In the genomic region with DNA sequence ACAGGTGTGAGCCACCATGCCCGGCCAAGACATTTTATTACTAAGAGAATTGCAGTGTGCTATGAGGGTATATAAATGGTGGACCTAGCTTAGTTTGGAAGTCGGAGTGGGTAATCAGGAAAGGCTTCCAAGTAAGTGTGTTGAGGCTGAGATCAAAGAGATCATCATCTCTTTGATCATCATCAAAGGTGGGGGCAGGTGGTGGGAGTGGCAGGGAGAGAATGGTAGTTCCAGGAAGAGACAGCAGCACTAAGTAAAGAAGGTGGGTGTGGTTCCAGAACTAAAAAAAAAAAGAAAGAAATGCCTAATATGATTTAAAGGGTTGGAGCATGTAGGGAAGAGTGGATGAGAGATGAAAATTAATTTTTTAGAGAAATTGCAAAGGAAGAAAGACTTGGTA, we compare ENCODE assay signal across 17 cellular contexts. TPM values are rescaled to one million over a fixed set of nuclear protein-coding genes. Genes with fewer than 3 reads are reported as not detected.
DNase-seq lines count a peak whose midpoint lies in the region; ATAC-seq and TF ChIP-seq lines count a peak whose summit lies in the region.
"Had no signal": no experiment of that assay in that cellular context is flagged by ENCODE, and none has a peak within 500 bp of the region (broad histone marks: within the 10 kb centered on the region; RNA-seq: fewer than 3 reads in every experiment).

No MANE protein-coding gene starts in this region.

- TF ChIP-seq CTCF in dorsolateral prefrontal cortex (IDR thresholded peaks at IDR 0.05 in 54 of 56, conservative IDR thresholded peaks at IDR 0.05 in 2 of 56; ENCODE audit: low read depth in 1 of 56, partially characterized antibody in 56 of 56) (no peak), CD14-positive monocyte (IDR thresholded peaks at IDR 0.05) (no peak)

- DNase-seq in T-helper 2 cell treated with Interferon-gamma antibody and Interleukin-4, amounts not matched to agents 5 μg/mL and 100 μg/mL, for 36 hours (ENCODE audit: low spot score), result no peak
- DNase-seq in T-helper 2 cell, result no peak
- no peak for DNase-seq in activated naive CD8-positive, alpha-beta T cell treated with anti-CD3 and anti-CD28 coated beads, Interleukin-2, amount 10 ng/mL, durations not matched to agents 7 days and 5 days
- DNase-seq in activated naive CD8-positive, alpha-beta T cell treated with anti-CD3 and anti-CD28 coated beads, Interleukin-2, amount 50 U/mL, for 24 hours, result no peak
- no peak for DNase-seq in dorsolateral prefrontal cortex
- DNase-seq in CD14-positive monocyte (ENCODE audit: low spot score), result no peak
- no peak for DNase-seq in activated CD4-positive, alpha-beta memory T cell treated with anti-CD3 and anti-CD28 coated beads for 36 hours
- no peak for DNase-seq in OCI-M2 (lab: John Stamatoyannopoulos, UW; ENCODE audit: unreplicated experiment)
- DNase-seq: 8988T, AML-193, Calu3, DMS 273 treated with DMSO at 0.1 percent for 48 hours, H7 had no signal

- CTCF ChIA-PET in activated CD4-positive, alpha-beta memory T cell treated with anti-CD3 and anti-CD28 coated beads for 36 hours (lab: Charles Lee), result interaction anchor here (0.9 kb wide), 1 partner anchor 93 kb away, joined by 3 read pairs; no protein-coding TSS in a partner anchor

- POLR2A ChIA-PET in activated naive CD8-positive, alpha-beta T cell treated with anti-CD3 and anti-CD28 coated beads, Interleukin-2, amount 10 ng/mL, durations not matched to agents 7 days and 5 days (lab: Charles Lee), result interaction anchor here (0.6 kb wide), 1 partner anchor 212 kb away, joined by 3 read pairs; no protein-coding TSS in a partner anchor
- POLR2A ChIA-PET in activated CD4-positive, alpha-beta memory T cell treated with anti-CD3 and anti-CD28 coated beads for 36 hours (lab: Charles Lee), result no interaction called here

- H3K27ac ChIP-seq in dorsolateral prefrontal cortex, result peak overlapping the region in 51 of 59 donors; percentile 21 to 94 (median 82)
- H3K27ac ChIP-seq: BLaER1 had no signal

- no peak overlapping the region for H3K4me3 ChIP-seq in dorsolateral prefrontal cortex
- H3K4me3 ChIP-seq: BLaER1, GM12878, GM23338 had no signal

- H3K27ac Mint-ChIP-seq in T-helper 2 cell treated with Interferon-gamma antibody and Interleukin-4, amounts not matched to agents 5 μg/mL and 100 μg/mL, for 36 hours, result peak overlapping the region; percentile 49
- H3K27ac Mint-ChIP-seq in activated naive CD8-positive, alpha-beta T cell treated with anti-CD3 and anti-CD28 coated beads, Interleukin-2, amount 10 ng/mL, durations not matched to agents 7 days and 5 days, result peak overlapping the region; percentile 5
- no peak overlapping the region for H3K27ac Mint-ChIP-seq in activated naive CD8-positive, alpha-beta T cell treated with anti-CD3 and anti-CD28 coated beads, Interleukin-2, amount 50 U/mL, for 24 hours
- no peak overlapping the region for H3K27ac Mint-ChIP-seq in CD14-positive monocyte
- H3K27ac Mint-ChIP-seq in activated CD4-positive, alpha-beta memory T cell treated with anti-CD3 and anti-CD28 coated beads for 36 hours, result no peak overlapping the region
- H3K27ac Mint-ChIP-seq: CD4-positive, CD25-positive, alpha-beta regulatory T cell; GM23338 had no signal

- H3K9me3 Mint-ChIP-seq in T-helper 2 cell treated with Interferon-gamma antibody and Interleukin-4, amounts not matched to agents 5 μg/mL and 100 μg/mL, for 36 hours, result no peaks in the 10 kb centered on the region
- no peaks in the 10 kb centered on the region for H3K9me3 Mint-ChIP-seq in activated naive CD8-positive, alpha-beta T cell treated with anti-CD3 and anti-CD28 coated beads, Interleukin-2, amount 10 ng/mL, durations not matched to agents 7 days and 5 days
- no peaks in the 10 kb centered on the region for H3K9me3 Mint-ChIP-seq in activated naive CD8-positive, alpha-beta T cell treated with anti-CD3 and anti-CD28 coated beads, Interleukin-2, amount 50 U/mL, for 24 hours
- no peaks in the 10 kb centered on the region for H3K9me3 Mint-ChIP-seq in CD14-positive monocyte
- H3K9me3 Mint-ChIP-seq in activated CD4-positive, alpha-beta memory T cell treated with anti-CD3 and anti-CD28 coated beads for 36 hours, result no peaks in the 10 kb centered on the region
- H3K9me3 Mint-ChIP-seq: GM23338 had no signal

- H3K4me1 Mint-ChIP-seq in T-helper 2 cell treated with Interferon-gamma antibody and Interleukin-4, amounts not matched to agents 5 μg/mL and 100 μg/mL, for 36 hours (ENCODE audit: low read depth), result peaks cover 42% of the 10 kb centered on the region
- peaks cover 33% of the 10 kb centered on the region for H3K4me1 Mint-ChIP-seq in activated naive CD8-positive, alpha-beta T cell treated with anti-CD3 and anti-CD28 coated beads, Interleukin-2, amount 10 ng/mL, durations not matched to agents 7 days and 5 days
- H3K4me1 Mint-ChIP-seq in activated naive CD8-positive, alpha-beta T cell treated with anti-CD3 and anti-CD28 coated beads, Interleukin-2, amount 50 U/mL, for 24 hours, result peaks cover 10% of the 10 kb centered on the region
- peaks cover 1% of the 10 kb centered on the region for H3K4me1 Mint-ChIP-seq in CD14-positive monocyte
- H3K4me1 Mint-ChIP-seq in activated CD4-positive, alpha-beta memory T cell treated with anti-CD3 and anti-CD28 coated beads for 36 hours (ENCODE audit: low read depth), result peaks cover 17% of the 10 kb centered on the region

- peaks cover 10% of the 10 kb centered on the region for H3K27me3 Mint-ChIP-seq in T-helper 2 cell treated with Interferon-gamma antibody and Interleukin-4, amounts not matched to agents 5 μg/mL and 100 μg/mL, for 36 hours (ENCODE audit: low read depth)
- H3K27me3 Mint-ChIP-seq in activated naive CD8-positive, alpha-beta T cell treated with anti-CD3 and anti-CD28 coated beads, Interleukin-2, amount 10 ng/mL, durations not matched to agents 7 days and 5 days, result peaks cover 5% of the 10 kb centered on the region
- H3K27me3 Mint-ChIP-seq in activated naive CD8-positive, alpha-beta T cell treated with anti-CD3 and anti-CD28 coated beads, Interleukin-2, amount 50 U/mL, for 24 hours, result no peaks in the 10 kb centered on the region
- peaks cover 0 to 3% (median 1%) of the 10 kb centered on the region in 3 donors for H3K27me3 Mint-ChIP-seq in CD14-positive monocyte (ENCODE audit: low read depth in 3 of 3)
- H3K27me3 Mint-ChIP-seq in activated CD4-positive, alpha-beta memory T cell treated with anti-CD3 and anti-CD28 coated beads for 36 hours, result no peaks in the 10 kb centered on the region

- intact Hi-C loops in dorsolateral prefrontal cortex (cut with DNase I) (no loop called here), CD14-positive monocyte (cut with micrococcal nuclease) (no loop called here)
- intact Hi-C loops in activated CD4-positive, alpha-beta memory T cell treated with anti-CD3 and anti-CD28 coated beads for 36 hours (cut with micrococcal nuclease), result no loop called here

- peak; percentile 70 for ATAC-seq in activated naive CD8-positive, alpha-beta T cell treated with anti-CD3 and anti-CD28 coated beads, Interleukin-2, amount 10 ng/mL, durations not matched to agents 7 days and 5 days (ENCODE audit: low read depth)
- no peak for ATAC-seq in activated naive CD8-positive, alpha-beta T cell treated with anti-CD3 and anti-CD28 coated beads, Interleukin-2, amount 50 U/mL, for 24 hours
- ATAC-seq: GM12878, GM23338 had no signal

- H3K36me3 Mint-ChIP-seq in T-helper 2 cell treated with Interferon-gamma antibody and Interleukin-4, amounts not matched to agents 5 μg/mL and 100 μg/mL, for 36 hours (ENCODE audit: low read depth), result peaks cover 4% of the 10 kb centered on the region
- peaks cover 7% of the 10 kb centered on the region for H3K36me3 Mint-ChIP-seq in activated naive CD8-positive, alpha-beta T cell treated with anti-CD3 and anti-CD28 coated beads, Interleukin-2, amount 10 ng/mL, durations not matched to agents 7 days and 5 days
- no peaks in the 10 kb centered on the region for H3K36me3 Mint-ChIP-seq in activated naive CD8-positive, alpha-beta T cell treated with anti-CD3 and anti-CD28 coated beads, Interleukin-2, amount 50 U/mL, for 24 hours (ENCODE audit: low read depth)
- H3K36me3 Mint-ChIP-seq in CD14-positive monocyte, result no peaks in the 10 kb centered on the region
- H3K36me3 Mint-ChIP-seq in activated CD4-positive, alpha-beta memory T cell treated with anti-CD3 and anti-CD28 coated beads for 36 hours, result no peaks in the 10 kb centered on the region
- H3K36me3 Mint-ChIP-seq: CD4-positive, CD25-positive, alpha-beta regulatory T cell had no signal

- peak overlapping the region; percentile 71 for H3K4me3 Mint-ChIP-seq in T-helper 2 cell treated with Interferon-gamma antibody and Interleukin-4, amounts not matched to agents 5 μg/mL and 100 μg/mL, for 36 hours
- peak overlapping the region; percentile 34 for H3K4me3 Mint-ChIP-seq in activated naive CD8-positive, alpha-beta T cell treated with anti-CD3 and anti-CD28 coated beads, Interleukin-2, amount 10 ng/mL, durations not matched to agents 7 days and 5 days
- H3K4me3 Mint-ChIP-seq in activated naive CD8-positive, alpha-beta T cell treated with anti-CD3 and anti-CD28 coated beads, Interleukin-2, amount 50 U/mL, for 24 hours, result no peak overlapping the region
- H3K4me3 Mint-ChIP-seq in CD14-positive monocyte, result no peak overlapping the region
- H3K4me3 Mint-ChIP-seq in activated CD4-positive, alpha-beta memory T cell treated with anti-CD3 and anti-CD28 coated beads for 36 hours, result no peak overlapping the region
- H3K4me3 Mint-ChIP-seq: GM23338 had no signal

- no peaks in the 10 kb centered on the region for H3K27me3 ChIP-seq in dorsolateral prefrontal cortex
- H3K27me3 ChIP-seq: BLaER1 had no signal

RNA-seq across cellular contexts. Expression of a gene that starts 14.7 kb away (rescaled TPM):
- 1 to 10 TPM; 6.1 TPM for total RNA-seq in activated naive CD8-positive, alpha-beta T cell treated with anti-CD3 and anti-CD28 coated beads, Interleukin-2, amount 10 ng/mL, durations not matched to agents 7 days and 5 days
- 100 to 1,000 TPM in 73 of 120 experiments, 10 to 100 TPM in 47; 45.6 to 158 (median 109) TPM for total RNA-seq in dorsolateral prefrontal cortex
- polyA plus RNA-seq in CD14-positive monocyte, result 1 to 10 TPM; 1.9 to 2.3 TPM
- total RNA-seq in activated CD4-positive, alpha-beta memory T cell treated with anti-CD3 and anti-CD28 coated beads for 36 hours, result 1 to 10 TPM; 1.8 to 3.7 TPM

RNA-seq across cellular contexts. Expression of a gene that starts 48.1 kb away (rescaled TPM):
- total RNA-seq in activated naive CD8-positive, alpha-beta T cell treated with anti-CD3 and anti-CD28 coated beads, Interleukin-2, amount 10 ng/mL, durations not matched to agents 7 days and 5 days, result 10 to 100 TPM; 30.0 to 31.0 TPM
- total RNA-seq in dorsolateral prefrontal cortex, result 100 to 1,000 TPM in 1 of 120 experiments, 10 to 100 TPM in 91, 1 to 10 TPM in 28; 3.0 to 100 (median 19.1) TPM
- 10 to 100 TPM in 1 of 2 donors, 1 to 10 TPM in 1; 3.2 to 10.4 TPM for polyA plus RNA-seq in CD14-positive monocyte
- total RNA-seq in activated CD4-positive, alpha-beta memory T cell treated with anti-CD3 and anti-CD28 coated beads for 36 hours, result 10 to 100 TPM; 13.1 to 15.8 TPM

Comparison
In these comparisons a context has a peak if more than half of its experiments do, and no peak if none do; other contexts are left out.
1. H3K27ac Mint-ChIP-seq: peak in T-helper 2 cell treated with Interferon-gamma antibody and Interleukin-4, amounts not matched to agents 5 μg/mL and 100 μg/mL, for 36 hours (single experiment) and activated naive CD8-positive, alpha-beta T cell treated with anti-CD3 and anti-CD28 coated beads, Interleukin-2, amount 10 ng/mL, durations not matched to agents 7 days and 5 days (single experiment); none in activated naive CD8-positive, alpha-beta T cell treated with anti-CD3 and anti-CD28 coated beads, Interleukin-2, amount 50 U/mL, for 24 hours (single experiment), CD14-positive monocyte (0 of 7) and activated CD4-positive, alpha-beta memory T cell treated with anti-CD3 and anti-CD28 coated beads for 36 hours (single experiment).
2. H3K4me3 Mint-ChIP-seq: peak in T-helper 2 cell treated with Interferon-gamma antibody and Interleukin-4, amounts not matched to agents 5 μg/mL and 100 μg/mL, for 36 hours (single experiment) and activated naive CD8-positive, alpha-beta T cell treated with anti-CD3 and anti-CD28 coated beads, Interleukin-2, amount 10 ng/mL, durations not matched to agents 7 days and 5 days (single experiment); none in activated naive CD8-positive, alpha-beta T cell treated with anti-CD3 and anti-CD28 coated beads, Interleukin-2, amount 50 U/mL, for 24 hours (single experiment), CD14-positive monocyte (0 of 2) and activated CD4-positive, alpha-beta memory T cell treated with anti-CD3 and anti-CD28 coated beads for 36 hours (single experiment).
3. RNA of a gene that starts 14.7 kb away (total RNA-seq): 45.6 to 158 TPM in dorsolateral prefrontal cortex; 6.1 TPM in activated naive CD8-positive, alpha-beta T cell treated with anti-CD3 and anti-CD28 coated beads, Interleukin-2, amount 10 ng/mL, durations not matched to agents 7 days and 5 days and 1.8 to 3.7 TPM in activated CD4-positive, alpha-beta memory T cell treated with anti-CD3 and anti-CD28 coated beads for 36 hours; every median in the first group is over 4 times any median in the second.